In genomic region chr2:149598014-149598395, GRCh38 we compare ENCODE assay signal across 8 cellular contexts. TPM values are rescaled to one million over a fixed set of nuclear protein-coding genes. Genes with fewer than 3 reads are reported as not detected.
DNase-seq lines count a peak whose midpoint lies in the region; ATAC-seq and TF ChIP-seq lines count a peak whose summit lies in the region.

No MANE protein-coding gene starts in this region.

- peak overlapping the region; percentile 46 for H3K4me2 ChIP-seq in HCT116 (ENCODE audit: low read length)

- no TSS peak for BruUV-seq in HCT116 (replicated peaks; lab: Mats Ljungman, UMichigan)

- POLR2A ChIA-PET in HCT116 (lab: Charles Lee) = no interaction called here
- POLR2A ChIA-PET in activated CD8-positive, alpha-beta T cell treated with anti-CD3 and anti-CD28 coated beads, Interleukin-2, amount 10 ng/mL, durations not matched to agents 7 days and 5 days (lab: Charles Lee) = no interaction called here

- H3K4me3 Mint-ChIP-seq in activated CD8-positive, alpha-beta T cell treated with anti-CD3 and anti-CD28 coated beads, Interleukin-2, amount 10 ng/mL, durations not matched to agents 7 days and 5 days = no peak overlapping the region

- peak; percentile 16 for DNase-seq in AG20443 (ENCODE audit: low spot score)
- no peak for DNase-seq in HCT116 (ENCODE audit: low read depth, low spot score)
- DNase-seq in activated CD8-positive, alpha-beta T cell treated with anti-CD3 and anti-CD28 coated beads, Interleukin-2, amount 10 ng/mL, durations not matched to agents 7 days and 5 days = no peak
- DNase-seq in right lobe of liver = no peak
- no peak for DNase-seq in superior temporal gyrus (ENCODE audit: extremely low spot score)
- no peak for DNase-seq in GM13977 (ENCODE audit: low spot score)
- no peak for DNase-seq in stimulated activated CD4-positive, alpha-beta T cell treated with anti-CD3 and anti-CD28 coated beads, Interleukin-4, amount 100 ng/mL, for 4 hours

- no peaks in the 10 kb centered on the region for H4K20me1 ChIP-seq in HCT116 (ENCODE audit: insufficient read depth)

- H3K36me3 ChIP-seq in HCT116 (ENCODE audit: control insufficient read depth in 1 of 2, insufficient read depth in 2 of 2, low read length in 2 of 2) (no peaks in the 10 kb centered on the region), right lobe of liver (no peaks in the 10 kb centered on the region)

- in situ Hi-C loops in GM13977 (cut with MboI; ENCODE audit: low pct_unique_long_range_greater_than_20kb, low sequenced_read_pairs, unreplicated experiment) = loop anchor here (10.0 to 25.0 kb wide), 3 partner anchors 889 to 1647 kb away; partner anchors contain the start of gene RND3

- intact Hi-C loops in HCT116 (cut with micrococcal nuclease) = loop anchor here (1.0 to 10.0 kb wide), 2 partner anchors 1453 to 1817 kb away; no protein-coding TSS in a partner anchor
- intact Hi-C loops in right lobe of liver (cut with DNase I) = no loop called here

- no peaks in the 10 kb centered on the region for H3K36me3 Mint-ChIP-seq in activated CD8-positive, alpha-beta T cell treated with anti-CD3 and anti-CD28 coated beads, Interleukin-2, amount 10 ng/mL, durations not matched to agents 7 days and 5 days (ENCODE audit: low read depth)

- H3K79me2 ChIP-seq in HCT116 (ENCODE audit: insufficient read depth, low read length) = no peaks in the 10 kb centered on the region

- H3K9me3 Mint-ChIP-seq in activated CD8-positive, alpha-beta T cell treated with anti-CD3 and anti-CD28 coated beads, Interleukin-2, amount 10 ng/mL, durations not matched to agents 7 days and 5 days (ENCODE audit: insufficient read depth) = no peaks in the 10 kb centered on the region

- H3K4me1 ChIP-seq in HCT116 (ENCODE audit: control insufficient read depth in 1 of 2, insufficient read depth in 2 of 2, low read length in 2 of 2) (peaks cover 0 to 10% of the 10 kb centered on the region in 2 experiments; a peak in 2 of 4 replicates), right lobe of liver (peaks cover 0 to 8% (median 5%) of the 10 kb centered on the region in 4 donors)

- H3K9ac ChIP-seq in HCT116 (ENCODE audit: low read length) = no peak overlapping the region

- TF ChIP-seq CTCF in HCT116 (IDR thresholded peaks at IDR 0.05 in 2 of 3, conservative IDR thresholded peaks at IDR 0.05 in 1 of 3; ENCODE audit: borderline replicate concordance in 1 of 3, insufficient read depth in 1 of 3, low read depth in 2 of 3, low read length in 2 of 3) (no peak), right lobe of liver (IDR thresholded peaks at IDR 0.05) (no peak), GM13977 (IDR thresholded peaks at IDR 0.05; ENCODE audit: extremely low read depth, insufficient read depth, missing control alignments) (no peak)

- H3K4me3 ChIP-seq in HCT116 (replicated peaks in 1 of 2; ENCODE audit: low read depth in 1 of 2, low read length in 2 of 2) (0 out of 4 replicates have a peak overlapping the region, but pooled peaks of 1 of the 2 experiments have one; percentile 3), right lobe of liver (no peak overlapping the region)

- CTCF ChIA-PET in HCT116 (lab: Charles Lee) = interaction anchor here (1.5 to 1.8 kb wide), 3 partner anchors 1013 to 1641 kb away, joined by 3 to 12 read pairs (median 5); no protein-coding TSS in a partner anchor
- CTCF ChIA-PET in activated CD8-positive, alpha-beta T cell treated with anti-CD3 and anti-CD28 coated beads, Interleukin-2, amount 10 ng/mL, durations not matched to agents 7 days and 5 days (lab: Charles Lee) = interaction anchor here (0.6 to 4.1 kb wide), 13 partner anchors 8 to 1725 kb away, joined by 3 to 28 read pairs (median 3); no protein-coding TSS in a partner anchor

- H3K27ac ChIP-seq in HCT116 (ENCODE audit: low read depth, low read length) (no peak overlapping the region), right lobe of liver (no peak overlapping the region)

- H3K27ac Mint-ChIP-seq in activated CD8-positive, alpha-beta T cell treated with anti-CD3 and anti-CD28 coated beads, Interleukin-2, amount 10 ng/mL, durations not matched to agents 7 days and 5 days = peak overlapping the region; percentile 36

- TF ChIP-seq RAD21 in HCT116 (IDR thresholded peaks at IDR 0.05; ENCODE audit: low read depth) = no peak

- H3K27me3 ChIP-seq in HCT116 (ENCODE audit: insufficient read depth, low read length) = no peaks in the 10 kb centered on the region
- H3K27me3 ChIP-seq in right lobe of liver = no peaks in the 10 kb centered on the region

- peaks cover 24% of the 10 kb centered on the region for H3K4me1 Mint-ChIP-seq in activated CD8-positive, alpha-beta T cell treated with anti-CD3 and anti-CD28 coated beads, Interleukin-2, amount 10 ng/mL, durations not matched to agents 7 days and 5 days (ENCODE audit: low read depth)

- H3K9me2 ChIP-seq in HCT116 (ENCODE audit: insufficient read depth) = no peaks in the 10 kb centered on the region

- H2AFZ ChIP-seq in HCT116 (ENCODE audit: low read depth, low read length, poor library complexity, severe bottlenecking) = peak overlapping the region; percentile 85

- peaks cover 0 to 8% of the 10 kb centered on the region in 2 experiments; a peak in 1 of 4 replicates for H3K9me3 ChIP-seq in HCT116 (ENCODE audit: control insufficient read depth in 1 of 2, insufficient read depth in 1 of 2, low read depth in 1 of 2, low read length in 2 of 2)
- peaks cover 0 to 6% (median 0%) of the 10 kb centered on the region in 4 donors for H3K9me3 ChIP-seq in right lobe of liver

- RAD21 ChIA-PET in HCT116 (lab: Charles Lee; ENCODE audit: low non-redundant PET in 1 of 2, low total read pairs in 2 of 2, uncharacterized antibody in 2 of 2, unreplicated experiment in 2 of 2) = no interaction called here

- WGBS in right lobe of liver (ENCODE audit: insufficient coverage, low coverage, low lambda C conversion rate, missing lambda C conversion rate) = 61% methylated on average over 9 of the region's 9 CpGs

- H3K27me3 Mint-ChIP-seq in activated CD8-positive, alpha-beta T cell treated with anti-CD3 and anti-CD28 coated beads, Interleukin-2, amount 10 ng/mL, durations not matched to agents 7 days and 5 days (ENCODE audit: low read depth) = peaks cover 12% of the 10 kb centered on the region

- ATAC-seq in HCT116 (peak; percentile 53), right lobe of liver (peak in 3 of 4 donors; percentile 10 to 16 (median 10)), GM21825 (IDR thresholded peaks at IDR 0.05; ENCODE audit: unreplicated experiment) (no peak)
- no peak for ATAC-seq in activated CD8-positive, alpha-beta T cell treated with anti-CD3 and anti-CD28 coated beads, Interleukin-2, amount 10 ng/mL, durations not matched to agents 7 days and 5 days

- no peak for TF ChIP-seq POLR2A in HCT116 (IDR thresholded peaks at IDR 0.05; ENCODE audit: borderline replicate concordance, extremely low read depth, insufficient read depth, insufficient read length)
- no peak for TF ChIP-seq POLR2A in right lobe of liver (IDR thresholded peaks at IDR 0.05)

TF ChIP-seq in HCT116, 20 proteins besides CTCF, POLR2A, EP300 and RAD21:
- TF ChIP-seq SIN3A (IDR thresholded peaks at IDR 0.05; ENCODE audit: low read depth) = no peak
- no peak for TF ChIP-seq YY1 (IDR thresholded peaks at IDR 0.05; ENCODE audit: extremely low read depth, insufficient replicate concordance, low read depth, low read length)
- no peak for TF ChIP-seq EZH2phosphoT487 (IDR thresholded peaks at IDR 0.05; ENCODE audit: borderline replicate concordance)
- no peak for TF ChIP-seq REST (IDR thresholded peaks at IDR 0.05; ENCODE audit: low read depth)

RNA-seq across cellular contexts. Expression of gene MMADHC, which starts 10.4 kb away (rescaled TPM):
- total RNA-seq in HCT116 (2021; ENCODE audit: unreplicated experiment) (135 TPM), right lobe of liver (10 to 100 TPM; 59.9 to 84.9 (median 66.2) TPM)
- 66.9 and 92.7 TPM in 2 replicates for polyA plus RNA-seq in HCT116 (2012)
- 10 to 100 TPM; 91.1 to 93.6 TPM for total RNA-seq in activated CD8-positive, alpha-beta T cell treated with anti-CD3 and anti-CD28 coated beads, Interleukin-2, amount 10 ng/mL, durations not matched to agents 7 days and 5 days

Comparison
In these comparisons a context has a peak if more than half of its experiments do, and no peak if none do; other contexts are left out.
1. ATAC-seq: peak in HCT116 (single experiment) and right lobe of liver (3 of 4); none in activated CD8-positive, alpha-beta T cell treated with anti-CD3 and anti-CD28 coated beads, Interleukin-2, amount 10 ng/mL, durations not matched to agents 7 days and 5 days (single experiment) and GM21825 (single experiment).